9 cellular contexts compared by ENCODE assay signal in genomic region chr7:132065193-132065972, GRCh38.
DNase-seq lines count a peak whose midpoint lies in the region; ATAC-seq and TF ChIP-seq lines count a peak whose summit lies in the region.
"Had no signal": no experiment of that assay in that cellular context is flagged by ENCODE, and none has a peak within 500 bp of the region (broad histone marks: within the 10 kb centered on the region; RNA-seq: fewer than 3 reads in every experiment).

No MANE protein-coding gene starts in this region.

- peak overlapping the region; percentile 60 for H2AFZ ChIP-seq in PC-3 (ENCODE audit: low read length)
- peak overlapping the region; percentile 71 for H2AFZ ChIP-seq in fibroblast of lung (ENCODE audit: low read length)

- CTCF ChIA-PET in PC-3 (lab: Charles Lee) = no interaction called here

- no peak overlapping the region; the same call in 1 of the 2 replicates for H3K9ac ChIP-seq in PC-3 (ENCODE audit: low read length)
- no peak overlapping the region for H3K9ac ChIP-seq in fibroblast of lung (ENCODE audit: insufficient read depth, low read length)

- H3K9me2 ChIP-seq in PC-3 (replicated peaks; ENCODE audit: low read length) = no peaks in the 10 kb centered on the region

- TF ChIP-seq CTCF in AG09319 (IDR thresholded peaks at IDR 0.05; ENCODE audit: low read depth, low read length) (no peak), PC-3 (conservative IDR thresholded peaks at IDR 0.05; ENCODE audit: low read depth, low read length) (no peak), fibroblast of lung (conservative IDR thresholded peaks at IDR 0.05 in 1 of 2, IDR thresholded peaks at IDR 0.05 in 1 of 2; ENCODE audit: low read depth in 1 of 2, low read length in 2 of 2) (peak in 1 of 2 donors; percentile 7)

- DNase-seq in AG09319 (ENCODE audit: extremely low read depth, low read depth) (peak; percentile 81), PC-3 (peak; percentile 97), fibroblast of lung (ENCODE audit: low read depth in 2 of 2) (peak; percentile 94 to 98), occipital lobe (lab: John Stamatoyannopoulos, UW) (peak; percentile 72), NCI-H526 (lab: John Stamatoyannopoulos, UW) (no peak), D341Med (ENCODE audit: low spot score) (no peak)
- no peak for DNase-seq in stimulated activated CD4-positive, alpha-beta T cell treated with anti-CD3 and anti-CD28 coated beads, Interleukin-4, amount 100 ng/mL, for 1 hour
- DNase-seq: naive B cell had no signal

- H3K27ac ChIP-seq in PC-3 (ENCODE audit: low read length) (peak overlapping the region; percentile 78), fibroblast of lung (ENCODE audit: insufficient read depth, low read length) (peak overlapping the region; percentile 77)

- H3K4me2 ChIP-seq in PC-3 (ENCODE audit: low read length) = peak overlapping the region; percentile 79
- H3K4me2 ChIP-seq in fibroblast of lung (ENCODE audit: extremely low read depth, insufficient read depth, low read length) = peak overlapping the region; percentile 44

- H4K20me1 ChIP-seq in PC-3 (ENCODE audit: low read length) (no peaks in the 10 kb centered on the region), fibroblast of lung (ENCODE audit: control insufficient read depth, extremely low read depth, insufficient read depth, low read length) (no peaks in the 10 kb centered on the region)

- no peaks in the 10 kb centered on the region for H3K9me3 ChIP-seq in PC-3 (ENCODE audit: low read length)
- no peaks in the 10 kb centered on the region for H3K9me3 ChIP-seq in fibroblast of lung (ENCODE audit: control insufficient read depth, insufficient read depth, low read depth, low read length)

- no peaks in the 10 kb centered on the region for H3K79me2 ChIP-seq in PC-3 (ENCODE audit: low read length)
- no peaks in the 10 kb centered on the region for H3K79me2 ChIP-seq in fibroblast of lung (ENCODE audit: control insufficient read depth, insufficient read depth, low read length)

- H3K36me3 ChIP-seq in PC-3 (ENCODE audit: low read depth, low read length) (no peaks in the 10 kb centered on the region), fibroblast of lung (ENCODE audit: control insufficient read depth, insufficient read depth, low read length) (no peaks in the 10 kb centered on the region)

- intact Hi-C loops in PC-3 (cut with micrococcal nuclease) = loop anchor here (2.0 to 5.0 kb wide), 2 partner anchors 51 to 187 kb away; no protein-coding TSS in a partner anchor

- POLR2A ChIA-PET in PC-3 (lab: Charles Lee; ENCODE audit: unreplicated experiment) = no interaction called here

- no peaks in the 10 kb centered on the region for H3F3A ChIP-seq in PC-3 (ENCODE audit: low read length, unreplicated experiment)

- no TSS peak for BruUV-seq in PC-3 (replicated peaks; lab: Mats Ljungman, UMichigan)

- H3K4me1 ChIP-seq in PC-3 (ENCODE audit: insufficient read depth, low read length) (peaks cover 21% of the 10 kb centered on the region), fibroblast of lung (ENCODE audit: control insufficient read depth, extremely low read depth, insufficient read depth, low read length) (peaks cover 20% of the 10 kb centered on the region)

- peak overlapping the region; percentile 28; the same call in 1 of the 2 replicates for H3K4me3 ChIP-seq in PC-3 (ENCODE audit: low read length)
- no peak overlapping the region for H3K4me3 ChIP-seq in fibroblast of lung (replicated peaks in 1 of 4; ENCODE audit: control extremely low read depth in 1 of 4, insufficient read depth in 1 of 4, low read depth in 3 of 4, low read length in 4 of 4)

- H3K27me3 ChIP-seq in PC-3 (ENCODE audit: low read length) (no peaks in the 10 kb centered on the region), fibroblast of lung (ENCODE audit: control insufficient read depth, insufficient read depth, low read length) (no peaks in the 10 kb centered on the region)

- ATAC-seq in PC-3 (peak; percentile 97), GM21576 (IDR thresholded peaks at IDR 0.05; ENCODE audit: unreplicated experiment) (no peak)

Comparison
In these comparisons a context has a peak if more than half of its experiments do, and no peak if none do; other contexts are left out.
1. DNase-seq: peak in AG09319 (single experiment), PC-3 (single experiment), fibroblast of lung (2 of 2) and occipital lobe (single experiment); none in NCI-H526 (0 of 2), stimulated activated CD4-positive, alpha-beta T cell treated with anti-CD3 and anti-CD28 coated beads, Interleukin-4, amount 100 ng/mL, for 1 hour (single experiment) and D341Med (single experiment).